3 cellular contexts compared by ENCODE assay signal in genomic region chr1:153882296-153882912, GRCh38.
TF ChIP-seq lines count a peak whose summit lies in the region.

No MANE protein-coding gene starts in this region.

TF ChIP-seq in HEK293, 187 proteins besides CTCF, POLR2A, EP300 and RAD21:
- TF ChIP-seq, protein P1, sequence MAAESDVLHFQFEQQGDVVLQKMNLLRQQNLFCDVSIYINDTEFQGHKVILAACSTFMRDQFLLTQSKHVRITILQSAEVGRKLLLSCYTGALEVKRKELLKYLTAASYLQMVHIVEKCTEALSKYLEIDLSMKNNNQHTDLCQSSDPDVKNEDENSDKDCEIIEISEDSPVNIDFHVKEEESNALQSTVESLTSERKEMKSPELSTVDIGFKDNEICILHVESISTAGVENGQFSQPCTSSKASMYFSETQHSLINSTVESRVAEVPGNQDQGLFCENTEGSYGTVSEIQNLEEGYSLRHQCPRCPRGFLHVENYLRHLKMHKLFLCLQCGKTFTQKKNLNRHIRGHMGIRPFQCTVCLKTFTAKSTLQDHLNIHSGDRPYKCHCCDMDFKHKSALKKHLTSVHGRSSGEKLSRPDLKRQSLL (tag by site-specific recombination; IDR thresholded peaks at IDR 0.05), result no peak
- no peak for TF ChIP-seq AEBP2 (tag by site-specific recombination; IDR thresholded peaks at IDR 0.05; ENCODE audit: borderline replicate concordance)
- no peak for TF ChIP-seq ZNF623 (tag by site-specific recombination; IDR thresholded peaks at IDR 0.05)
- TF ChIP-seq ZNF211 (tag by site-specific recombination; IDR thresholded peaks at IDR 0.05; ENCODE audit: low read depth), result no peak
- TF ChIP-seq, protein P2, sequence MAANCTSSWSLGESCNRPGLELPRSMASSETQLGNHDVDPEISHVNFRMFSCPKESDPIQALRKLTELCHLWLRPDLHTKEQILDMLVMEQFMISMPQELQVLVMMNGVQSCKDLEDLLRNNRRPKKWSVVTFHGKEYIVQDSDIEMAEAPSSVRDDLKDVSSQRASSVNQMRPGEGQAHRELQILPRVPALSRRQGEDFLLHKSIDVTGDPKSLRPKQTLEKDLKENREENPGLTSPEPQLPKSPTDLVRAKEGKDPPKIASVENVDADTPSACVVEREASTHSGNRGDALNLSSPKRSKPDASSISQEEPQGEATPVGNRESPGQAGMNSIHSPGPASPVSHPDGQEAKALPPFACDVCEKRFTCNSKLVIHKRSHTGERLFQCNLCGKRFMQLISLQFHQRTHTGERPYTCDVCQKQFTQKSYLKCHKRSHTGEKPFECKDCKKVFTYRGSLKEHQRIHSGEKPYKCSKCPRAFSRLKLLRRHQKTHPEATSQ (tag by site-specific recombination; IDR thresholded peaks at IDR 0.05), result no peak
- TF ChIP-seq ZNF629 (tag by site-specific recombination; IDR thresholded peaks at IDR 0.05), result no peak
- 0 out of 2 replicates have a peak, but pooled peaks have one; percentile 24 for TF ChIP-seq PRDM1 (tag by site-specific recombination; IDR thresholded peaks at IDR 0.05)
- TF ChIP-seq ZBTB17 (tag by site-specific recombination; IDR thresholded peaks at IDR 0.05), result peak; percentile 61
- no peak for TF ChIP-seq ZNF660 (tag by site-specific recombination; IDR thresholded peaks at IDR 0.05)
TF ChIP-seq in HEK293: peak in this region for 2.

TF ChIP-seq in K562, 482 proteins besides CTCF, POLR2A, EP300 and RAD21 (continues in another document):
- TF ChIP-seq, protein P3, sequence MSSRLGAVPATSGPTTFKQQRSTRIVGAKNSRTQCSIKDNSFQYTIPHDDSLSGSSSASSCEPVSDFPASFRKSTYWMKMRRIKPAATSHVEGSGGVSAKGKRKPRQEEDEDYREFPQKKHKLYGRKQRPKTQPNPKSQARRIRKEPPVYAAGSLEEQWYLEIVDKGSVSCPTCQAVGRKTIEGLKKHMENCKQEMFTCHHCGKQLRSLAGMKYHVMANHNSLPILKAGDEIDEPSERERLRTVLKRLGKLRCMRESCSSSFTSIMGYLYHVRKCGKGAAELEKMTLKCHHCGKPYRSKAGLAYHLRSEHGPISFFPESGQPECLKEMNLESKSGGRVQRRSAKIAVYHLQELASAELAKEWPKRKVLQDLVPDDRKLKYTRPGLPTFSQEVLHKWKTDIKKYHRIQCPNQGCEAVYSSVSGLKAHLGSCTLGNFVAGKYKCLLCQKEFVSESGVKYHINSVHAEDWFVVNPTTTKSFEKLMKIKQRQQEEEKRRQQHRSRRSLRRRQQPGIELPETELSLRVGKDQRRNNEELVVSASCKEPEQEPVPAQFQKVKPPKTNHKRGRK (tag; IDR thresholded peaks at IDR 0.05), result no peak
- TF ChIP-seq RBM25 (IDR thresholded peaks at IDR 0.05; ENCODE audit: low read depth, low read length, severe bottlenecking) (no peak), CEBPB (tag; IDR thresholded peaks at IDR 0.05) (no peak), ESRRB (CRISPR knock-in tag; IDR thresholded peaks at IDR 0.05; ENCODE audit: borderline replicate concordance) (no peak), TFAP4 (CRISPR knock-in tag; IDR thresholded peaks at IDR 0.05; ENCODE audit: borderline replicate concordance) (no peak), ZFP36 (IDR thresholded peaks at IDR 0.05; ENCODE audit: low read depth, low read length, partially characterized antibody) (no peak), CAMTA2 (CRISPR knock-in tag; conservative IDR thresholded peaks at IDR 0.05) (no peak), IFI16 (CRISPR knock-in tag; IDR thresholded peaks at IDR 0.05) (no peak), ELK3 (CRISPR knock-in tag; IDR thresholded peaks at IDR 0.05) (no peak), ZNF766 (CRISPR knock-in tag; conservative IDR thresholded peaks at IDR 0.05) (no peak), DPF2 (IDR thresholded peaks at IDR 0.05) (no peak)
- TF ChIP-seq, protein P4, sequence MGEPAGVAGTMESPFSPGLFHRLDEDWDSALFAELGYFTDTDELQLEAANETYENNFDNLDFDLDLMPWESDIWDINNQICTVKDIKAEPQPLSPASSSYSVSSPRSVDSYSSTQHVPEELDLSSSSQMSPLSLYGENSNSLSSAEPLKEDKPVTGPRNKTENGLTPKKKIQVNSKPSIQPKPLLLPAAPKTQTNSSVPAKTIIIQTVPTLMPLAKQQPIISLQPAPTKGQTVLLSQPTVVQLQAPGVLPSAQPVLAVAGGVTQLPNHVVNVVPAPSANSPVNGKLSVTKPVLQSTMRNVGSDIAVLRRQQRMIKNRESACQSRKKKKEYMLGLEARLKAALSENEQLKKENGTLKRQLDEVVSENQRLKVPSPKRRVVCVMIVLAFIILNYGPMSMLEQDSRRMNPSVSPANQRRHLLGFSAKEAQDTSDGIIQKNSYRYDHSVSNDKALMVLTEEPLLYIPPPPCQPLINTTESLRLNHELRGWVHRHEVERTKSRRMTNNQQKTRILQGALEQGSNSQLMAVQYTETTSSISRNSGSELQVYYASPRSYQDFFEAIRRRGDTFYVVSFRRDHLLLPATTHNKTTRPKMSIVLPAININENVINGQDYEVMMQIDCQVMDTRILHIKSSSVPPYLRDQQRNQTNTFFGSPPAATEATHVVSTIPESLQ (CRISPR knock-in tag; IDR thresholded peaks at IDR 0.05), result no peak
- TF ChIP-seq, protein P5, sequence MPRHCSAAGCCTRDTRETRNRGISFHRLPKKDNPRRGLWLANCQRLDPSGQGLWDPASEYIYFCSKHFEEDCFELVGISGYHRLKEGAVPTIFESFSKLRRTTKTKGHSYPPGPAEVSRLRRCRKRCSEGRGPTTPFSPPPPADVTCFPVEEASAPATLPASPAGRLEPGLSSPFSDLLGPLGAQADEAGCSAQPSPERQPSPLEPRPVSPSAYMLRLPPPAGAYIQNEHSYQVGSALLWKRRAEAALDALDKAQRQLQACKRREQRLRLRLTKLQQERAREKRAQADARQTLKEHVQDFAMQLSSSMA (CRISPR knock-in tag; IDR thresholded peaks at IDR 0.05), result no peak
- TF ChIP-seq, protein P6, sequence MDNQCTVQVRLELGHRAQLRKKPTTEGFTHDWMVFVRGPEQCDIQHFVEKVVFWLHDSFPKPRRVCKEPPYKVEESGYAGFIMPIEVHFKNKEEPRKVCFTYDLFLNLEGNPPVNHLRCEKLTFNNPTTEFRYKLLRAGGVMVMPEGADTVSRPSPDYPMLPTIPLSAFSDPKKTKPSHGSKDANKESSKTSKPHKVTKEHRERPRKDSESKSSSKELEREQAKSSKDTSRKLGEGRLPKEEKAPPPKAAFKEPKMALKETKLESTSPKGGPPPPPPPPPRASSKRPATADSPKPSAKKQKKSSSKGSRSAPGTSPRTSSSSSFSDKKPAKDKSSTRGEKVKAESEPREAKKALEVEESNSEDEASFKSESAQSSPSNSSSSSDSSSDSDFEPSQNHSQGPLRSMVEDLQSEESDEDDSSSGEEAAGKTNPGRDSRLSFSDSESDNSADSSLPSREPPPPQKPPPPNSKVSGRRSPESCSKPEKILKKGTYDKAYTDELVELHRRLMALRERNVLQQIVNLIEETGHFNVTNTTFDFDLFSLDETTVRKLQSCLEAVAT (IDR thresholded peaks at IDR 0.05), result no peak; a peak in 1 of 4 replicates

TF ChIP-seq in HepG2, 621 proteins besides CTCF, POLR2A, EP300 and RAD21 (continues in another document):
- no peak for TF ChIP-seq CCAR2 (optimal IDR thresholded peaks at IDR 0.05; ENCODE audit: low read depth, low read length)
- no peak for TF ChIP-seq ZFP1 (CRISPR knock-in tag; IDR thresholded peaks at IDR 0.05)
- no peak for TF ChIP-seq MZF1 (CRISPR knock-in tag; IDR thresholded peaks at IDR 0.05; ENCODE audit: borderline replicate concordance)
- no peak for TF ChIP-seq PAF1 (CRISPR knock-in tag; IDR thresholded peaks at IDR 0.05)
- TF ChIP-seq ZNF839 (CRISPR knock-in tag; IDR thresholded peaks at IDR 0.05; ENCODE audit: borderline replicate concordance), result no peak
- TF ChIP-seq, protein P7, sequence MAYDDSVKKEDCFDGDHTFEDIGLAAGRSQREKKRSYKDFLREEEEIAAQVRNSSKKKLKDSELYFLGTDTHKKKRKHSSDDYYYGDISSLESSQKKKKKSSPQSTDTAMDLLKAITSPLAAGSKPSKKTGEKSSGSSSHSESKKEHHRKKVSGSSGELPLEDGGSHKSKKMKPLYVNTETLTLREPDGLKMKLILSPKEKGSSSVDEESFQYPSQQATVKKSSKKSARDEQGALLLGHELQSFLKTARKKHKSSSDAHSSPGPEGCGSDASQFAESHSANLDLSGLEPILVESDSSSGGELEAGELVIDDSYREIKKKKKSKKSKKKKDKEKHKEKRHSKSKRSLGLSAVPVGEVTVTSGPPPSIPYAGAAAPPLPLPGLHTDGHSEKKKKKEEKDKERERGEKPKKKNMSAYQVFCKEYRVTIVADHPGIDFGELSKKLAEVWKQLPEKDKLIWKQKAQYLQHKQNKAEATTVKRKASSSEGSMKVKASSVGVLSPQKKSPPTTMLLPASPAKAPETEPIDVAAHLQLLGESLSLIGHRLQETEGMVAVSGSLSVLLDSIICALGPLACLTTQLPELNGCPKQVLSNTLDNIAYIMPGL (CRISPR knock-in tag; IDR thresholded peaks at IDR 0.05; ENCODE audit: borderline replicate concordance in 1 of 2, low read depth in 1 of 2), result no peak
- TF ChIP-seq CENPX (CRISPR knock-in tag; IDR thresholded peaks at IDR 0.05), result no peak
- no peak for TF ChIP-seq SNAI1 (CRISPR knock-in tag; IDR thresholded peaks at IDR 0.05; ENCODE audit: borderline replicate concordance)
- TF ChIP-seq, protein P8, sequence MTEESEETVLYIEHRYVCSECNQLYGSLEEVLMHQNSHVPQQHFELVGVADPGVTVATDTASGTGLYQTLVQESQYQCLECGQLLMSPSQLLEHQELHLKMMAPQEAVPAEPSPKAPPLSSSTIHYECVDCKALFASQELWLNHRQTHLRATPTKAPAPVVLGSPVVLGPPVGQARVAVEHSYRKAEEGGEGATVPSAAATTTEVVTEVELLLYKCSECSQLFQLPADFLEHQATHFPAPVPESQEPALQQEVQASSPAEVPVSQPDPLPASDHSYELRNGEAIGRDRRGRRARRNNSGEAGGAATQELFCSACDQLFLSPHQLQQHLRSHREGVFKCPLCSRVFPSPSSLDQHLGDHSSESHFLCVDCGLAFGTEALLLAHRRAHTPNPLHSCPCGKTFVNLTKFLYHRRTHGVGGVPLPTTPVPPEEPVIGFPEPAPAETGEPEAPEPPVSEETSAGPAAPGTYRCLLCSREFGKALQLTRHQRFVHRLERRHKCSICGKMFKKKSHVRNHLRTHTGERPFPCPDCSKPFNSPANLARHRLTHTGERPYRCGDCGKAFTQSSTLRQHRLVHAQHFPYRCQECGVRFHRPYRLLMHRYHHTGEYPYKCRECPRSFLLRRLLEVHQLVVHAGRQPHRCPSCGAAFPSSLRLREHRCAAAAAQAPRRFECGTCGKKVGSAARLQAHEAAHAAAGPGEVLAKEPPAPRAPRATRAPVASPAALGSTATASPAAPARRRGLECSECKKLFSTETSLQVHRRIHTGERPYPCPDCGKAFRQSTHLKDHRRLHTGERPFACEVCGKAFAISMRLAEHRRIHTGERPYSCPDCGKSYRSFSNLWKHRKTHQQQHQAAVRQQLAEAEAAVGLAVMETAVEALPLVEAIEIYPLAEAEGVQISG (CRISPR knock-in tag; IDR thresholded peaks at IDR 0.05), result no peak
- TF ChIP-seq ZNF83 (CRISPR knock-in tag; IDR thresholded peaks at IDR 0.05; ENCODE audit: borderline replicate concordance), result no peak
- no peak for TF ChIP-seq MYC (CRISPR knock-in tag; IDR thresholded peaks at IDR 0.05; ENCODE audit: borderline replicate concordance)
- TF ChIP-seq ZNF33B (CRISPR knock-in tag; IDR thresholded peaks at IDR 0.05), result no peak
- no peak for TF ChIP-seq ZMAT5 (CRISPR knock-in tag; IDR thresholded peaks at IDR 0.05; ENCODE audit: borderline replicate concordance, low read depth)
- no peak for TF ChIP-seq HNRNPL (IDR thresholded peaks at IDR 0.05; ENCODE audit: low read depth, low read length)
- TF ChIP-seq NPAS2 (CRISPR knock-in tag; IDR thresholded peaks at IDR 0.05; ENCODE audit: borderline replicate concordance), result no peak
- TF ChIP-seq, protein P9, sequence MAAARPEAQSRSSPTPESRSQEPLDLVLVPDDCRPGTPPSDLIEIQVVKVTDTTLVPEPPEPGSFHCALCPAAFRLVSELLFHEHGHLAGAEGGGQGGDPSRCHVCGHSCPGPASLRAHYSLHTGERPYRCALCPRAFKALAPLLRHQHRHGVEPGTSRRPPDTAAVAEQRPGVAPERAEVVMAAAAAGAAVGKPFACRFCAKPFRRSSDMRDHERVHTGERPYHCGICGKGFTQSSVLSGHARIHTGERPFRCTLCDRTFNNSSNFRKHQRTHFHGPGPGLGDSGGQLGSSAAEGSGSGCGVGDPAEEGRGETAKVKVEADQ (CRISPR knock-in tag; IDR thresholded peaks at IDR 0.05; ENCODE audit: borderline replicate concordance), result no peak
- TF ChIP-seq ARNT (IDR thresholded peaks at IDR 0.05), result no peak
